ENCODE assay signal across 8 cellular contexts in the genomic region with DNA sequence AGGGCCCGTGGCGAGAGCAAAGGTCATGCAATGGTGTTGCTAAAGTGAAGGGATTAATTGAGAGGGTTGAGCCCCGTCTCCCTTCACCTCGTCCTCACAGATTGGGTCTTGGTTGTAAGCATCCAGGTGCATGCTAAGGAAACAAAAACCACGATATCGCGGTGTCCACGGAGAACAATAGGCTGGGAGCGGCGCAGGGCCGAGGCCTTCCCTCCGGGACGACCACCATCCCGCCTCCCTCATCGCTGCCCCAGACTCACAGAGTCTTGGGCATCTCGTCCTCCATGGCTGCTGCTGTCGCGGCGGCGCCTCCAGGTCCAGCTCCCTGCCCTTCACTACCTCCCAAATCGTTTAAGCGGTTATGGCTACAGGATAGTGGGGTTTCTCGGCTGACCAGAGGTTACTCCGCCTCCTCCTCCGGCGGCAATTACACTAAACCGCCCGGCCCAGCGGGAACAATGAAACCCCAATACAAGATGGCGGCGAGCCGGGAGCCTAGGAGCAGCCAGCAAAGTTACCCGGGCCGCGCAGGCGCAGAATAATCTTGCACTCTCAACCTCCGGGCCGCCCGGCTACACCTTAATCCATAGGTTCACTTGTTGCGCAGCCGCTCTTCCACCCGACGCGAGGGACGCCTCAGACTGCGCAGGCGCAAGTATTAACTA. TPM values are rescaled to one million over a fixed set of nuclear protein-coding genes. Genes with fewer than 3 reads are reported as not detected.
A peak's percentile ranks its signal among the peaks of the same experiment; 100 is the strongest.
DNase-seq lines count a peak whose midpoint lies in the region; ATAC-seq and TF ChIP-seq lines count a peak whose summit lies in the region.

Gene TIA1, minus strand, starts transcription at position 484 of the 665 bp plus-strand sequence. Its CDS starts 198 bp downstream, at position 286.

- under 1% methylated on average over 47 of the region's 47 CpGs for WGBS in thymus

- peak within 1 kb of the TSS; percentile 93 for H3K4me3 ChIP-seq in GM08714 (ENCODE audit: low read length)
- H3K4me3 ChIP-seq in thymus (ENCODE audit: low read length): peak within 1 kb of the TSS; percentile 93

- TF ChIP-seq CTCF in glutamatergic neuron (IDR thresholded peaks at IDR 0.05; ENCODE audit: partially characterized antibody, unreplicated experiment) (no peak), osteocyte (IDR thresholded peaks at IDR 0.05) (no peak)

- H3K9me3 Mint-ChIP-seq in activated naive CD4-positive, alpha-beta T cell treated with anti-CD3 and anti-CD28 coated beads, Interleukin-2, amount 50 U/mL, for 72 hours: no peaks in the 10 kb centered on the region
- H3K9me3 Mint-ChIP-seq in glutamatergic neuron (ENCODE audit: unreplicated experiment): peaks cover 21% of the 10 kb centered on the region
- H3K9me3 Mint-ChIP-seq in osteocyte (ENCODE audit: unreplicated experiment): no peaks in the 10 kb centered on the region

- DNase-seq in NCI-H1092 treated with DMSO at 0.1 percent for 48 hours (lab: John Stamatoyannopoulos, UW) (peak; percentile 97), SKM-1 (lab: John Stamatoyannopoulos, UW; ENCODE audit: unreplicated experiment) (peak; percentile 99), glutamatergic neuron (peak; percentile 98), osteocyte (ENCODE audit: extremely low spot score, unreplicated experiment) (peak; percentile 99)
- DNase-seq in activated naive CD4-positive, alpha-beta T cell treated with anti-CD3 and anti-CD28 coated beads, Interleukin-2, amount 50 U/mL, for 72 hours (ENCODE audit: low spot score in 2 of 2): peak; percentile 97 to 98

- H3K36me3 ChIP-seq in thymus (ENCODE audit: control insufficient read depth, insufficient read depth): no peaks in the 10 kb centered on the region

- peaks cover 4% of the 10 kb centered on the region for H3K4me1 ChIP-seq in thymus (ENCODE audit: control insufficient read depth, insufficient read depth, low read length)

- ATAC-seq in HG02610 (IDR thresholded peaks at IDR 0.05; ENCODE audit: unreplicated experiment): peak; percentile 92
- ATAC-seq in activated naive CD4-positive, alpha-beta T cell treated with anti-CD3 and anti-CD28 coated beads, Interleukin-2, amount 50 U/mL, for 72 hours: peak; percentile 98 to 99

- no peaks in the 10 kb centered on the region for H3K9me3 ChIP-seq in thymus (ENCODE audit: control insufficient read depth)

- peaks cover 10% of the 10 kb centered on the region for H3K4me1 Mint-ChIP-seq in glutamatergic neuron (ENCODE audit: low read depth, unreplicated experiment)
- H3K4me1 Mint-ChIP-seq in osteocyte (ENCODE audit: unreplicated experiment): peaks cover 34% of the 10 kb centered on the region

- peaks cover 26 to 28% of the 10 kb centered on the region in 2 donors for H3K36me3 Mint-ChIP-seq in activated naive CD4-positive, alpha-beta T cell treated with anti-CD3 and anti-CD28 coated beads, Interleukin-2, amount 50 U/mL, for 72 hours
- H3K36me3 Mint-ChIP-seq in glutamatergic neuron (ENCODE audit: unreplicated experiment) (peaks cover 4% of the 10 kb centered on the region), osteocyte (ENCODE audit: unreplicated experiment) (no peaks in the 10 kb centered on the region)

- H3K27ac ChIP-seq in thymus (ENCODE audit: low read depth): peak within 1 kb of the TSS; percentile 99

- H3K4me3 Mint-ChIP-seq in glutamatergic neuron (ENCODE audit: unreplicated experiment): peak within 1 kb of the TSS; percentile 89
- peak within 1 kb of the TSS; percentile 90 for H3K4me3 Mint-ChIP-seq in osteocyte (ENCODE audit: unreplicated experiment)

- peak within 1 kb of the TSS; percentile 98 to 100 for H3K27ac Mint-ChIP-seq in activated naive CD4-positive, alpha-beta T cell treated with anti-CD3 and anti-CD28 coated beads, Interleukin-2, amount 50 U/mL, for 72 hours
- H3K27ac Mint-ChIP-seq in glutamatergic neuron (ENCODE audit: unreplicated experiment) (peak within 1 kb of the TSS; percentile 100), osteocyte (ENCODE audit: unreplicated experiment) (peak within 1 kb of the TSS; percentile 100)

- H3K27me3 Mint-ChIP-seq in glutamatergic neuron (ENCODE audit: unreplicated experiment): peaks cover 16% of the 10 kb centered on the region
- H3K27me3 Mint-ChIP-seq in osteocyte (ENCODE audit: unreplicated experiment): no peaks in the 10 kb centered on the region

- H3K27me3 ChIP-seq in thymus (ENCODE audit: control insufficient read depth, insufficient read depth): no peaks in the 10 kb centered on the region

RNA-seq across cellular contexts. Expression of gene TIA1, which starts in this region (rescaled TPM):
- 100 to 1,000 TPM; 108 to 116 TPM for total RNA-seq in activated naive CD4-positive, alpha-beta T cell treated with anti-CD3 and anti-CD28 coated beads, Interleukin-2, amount 50 U/mL, for 72 hours
- total RNA-seq in glutamatergic neuron (ENCODE audit: unreplicated experiment) (403 TPM), osteocyte (176 and 179 TPM in 2 replicates)
- 197 TPM for polyA plus RNA-seq in thymus

Comparison
In these comparisons a context has a peak if more than half of its experiments do, and no peak if none do; other contexts are left out.
1. Peak in every context shown above with its lines: DNase-seq, ATAC-seq, H3K4me3 ChIP-seq and H3K27ac ChIP-seq.